6 cellular contexts compared by ENCODE assay signal in genomic region chr12:23719493-23719892, GRCh38.
"Had no signal": no experiment of that assay in that cellular context is flagged by ENCODE, and none has a peak within 500 bp of the region (broad histone marks: within the 10 kb centered on the region; RNA-seq: fewer than 3 reads in every experiment).

No MANE protein-coding gene starts in this region.

- ATAC-seq: HepG2 had no signal

- DNase-seq: IMR-90, KBM-7, KG1 had no signal

- H3K27ac ChIP-seq: HL-60, KMS-11 had no signal

- FAIRE-seq: HepG2 had no signal

- H3K4me2 ChIP-seq: KMS-11 had no signal

- H3K9ac ChIP-seq: KMS-11 had no signal
